ENCODE assay signal across 8 cellular contexts in genomic region chr5:140145818-140146522, GRCh38. TPM values are rescaled to one million over a fixed set of nuclear protein-coding genes. Genes with fewer than 3 reads are reported as not detected.
DNase-seq lines count a peak whose midpoint lies in the region; ATAC-seq and TF ChIP-seq lines count a peak whose summit lies in the region.

No MANE protein-coding gene starts in this region.

- DNase-seq in LHCN-M2 (ENCODE audit: low read depth) (peak; percentile 50), dorsolateral prefrontal cortex (peak in 8 of 10 donors; percentile 31 to 83 (median 58)), left lung (peak; percentile 65 to 94), AML-193 (lab: John Stamatoyannopoulos, UW) (no peak)
- peak; percentile 85 for DNase-seq in activated CD4-positive, alpha-beta T cell treated with anti-CD3 and anti-CD28 coated beads, Interleukin-2, amount 10 ng/mL, durations not matched to agents 24 days and 14 days
- peak; percentile 49 for DNase-seq in stimulated activated CD4-positive, alpha-beta T cell treated with anti-CD3 and anti-CD28 coated beads, Interleukin-1b, Interleukin-23, amount 100 ng/mL, for 48 hours

- H3K36me3 ChIP-seq in left lung: no peaks in the 10 kb centered on the region

- ATAC-seq in GM18909 (IDR thresholded peaks at IDR 0.05; ENCODE audit: poor library complexity, unreplicated experiment) (peak; percentile 75), left lung (peak; percentile 96), GM18858 (IDR thresholded peaks at IDR 0.05; ENCODE audit: unreplicated experiment) (no peak)

- H3K27me3 Mint-ChIP-seq in activated CD4-positive, alpha-beta T cell treated with anti-CD3 and anti-CD28 coated beads, Interleukin-2, amount 10 ng/mL, durations not matched to agents 24 days and 14 days: peaks cover 43% of the 10 kb centered on the region

- H3K27ac ChIP-seq in dorsolateral prefrontal cortex (peak overlapping the region in 4 of 59 donors; percentile 3 to 46 (median 23)), left lung (peak overlapping the region in 1 of 2 donors; percentile 37)

- intact Hi-C loops in activated CD4-positive, alpha-beta T cell treated with anti-CD3 and anti-CD28 coated beads, Interleukin-2, amount 10 ng/mL, durations not matched to agents 24 days and 14 days (cut with micrococcal nuclease): loop anchor here (1.0 to 2.0 kb wide), 2 partner anchors 11 to 31 kb away; partner anchors contain the start of gene PURA
- intact Hi-C loops in dorsolateral prefrontal cortex (cut with DNase I) (no loop called here), left lung (cut with DNase I) (loop anchor here in 1 of 2 donors (5.0 to 10.0 kb wide), 2 partner anchors 69 to 351 kb away; partner anchors contain the start of gene PSD2)

- TF ChIP-seq CTCF in dorsolateral prefrontal cortex (IDR thresholded peaks at IDR 0.05 in 54 of 56, conservative IDR thresholded peaks at IDR 0.05 in 2 of 56; ENCODE audit: low read depth in 1 of 56, partially characterized antibody in 56 of 56) (peak in 55 of 56 donors; percentile 38 to 86 (median 71)), left lung (IDR thresholded peaks at IDR 0.05) (peak; percentile 69 to 91)

- H3K4me1 Mint-ChIP-seq in activated CD4-positive, alpha-beta T cell treated with anti-CD3 and anti-CD28 coated beads, Interleukin-2, amount 10 ng/mL, durations not matched to agents 24 days and 14 days: peaks cover 8% of the 10 kb centered on the region

- H3K36me3 Mint-ChIP-seq in activated CD4-positive, alpha-beta T cell treated with anti-CD3 and anti-CD28 coated beads, Interleukin-2, amount 10 ng/mL, durations not matched to agents 24 days and 14 days (ENCODE audit: low read depth): no peaks in the 10 kb centered on the region

- H3K27me3 ChIP-seq in dorsolateral prefrontal cortex (no peaks in the 10 kb centered on the region), left lung (peaks cover 0 to 31% of the 10 kb centered on the region in 2 donors)

- no peaks in the 10 kb centered on the region for H3K9me3 ChIP-seq in left lung

- peak overlapping the region; percentile 31 to 71 (median 55) for H3K4me3 ChIP-seq in dorsolateral prefrontal cortex
- H3K4me3 ChIP-seq in left lung: peak overlapping the region; percentile 17 to 27

- H3K4me3 Mint-ChIP-seq in activated CD4-positive, alpha-beta T cell treated with anti-CD3 and anti-CD28 coated beads, Interleukin-2, amount 10 ng/mL, durations not matched to agents 24 days and 14 days: no peak overlapping the region

- H3K4me1 ChIP-seq in left lung: peaks cover 12 to 22% of the 10 kb centered on the region in 2 donors

- no peak overlapping the region for H3K27ac Mint-ChIP-seq in activated CD4-positive, alpha-beta T cell treated with anti-CD3 and anti-CD28 coated beads, Interleukin-2, amount 10 ng/mL, durations not matched to agents 24 days and 14 days

- no peaks in the 10 kb centered on the region for H3K9me3 Mint-ChIP-seq in activated CD4-positive, alpha-beta T cell treated with anti-CD3 and anti-CD28 coated beads, Interleukin-2, amount 10 ng/mL, durations not matched to agents 24 days and 14 days

RNA-seq across cellular contexts. Expression of gene IGIP, which starts 20.2 kb away (rescaled TPM):
- total RNA-seq in LHCN-M2 (2014; rRNA removed) (3.1 and 3.4 TPM in 2 replicates), dorsolateral prefrontal cortex (10 to 100 TPM; 44.5 to 79.9 (median 61.8) TPM), left lung (10 to 100 TPM; 11.6 to 13.7 TPM)
- polyA plus RNA-seq in LHCN-M2 (2012): 2.0 TPM
- 2.8 TPM in 2 replicates for total RNA-seq in activated CD4-positive, alpha-beta T cell treated with anti-CD3 and anti-CD28 coated beads, Interleukin-2, amount 10 ng/mL, durations not matched to agents 24 days and 14 days

RNA-seq across cellular contexts. Expression of gene CYSTM1, which starts 29.0 kb away (rescaled TPM):
- total RNA-seq in LHCN-M2 (2014; rRNA removed) (1.0 and 2.6 TPM in 2 replicates), dorsolateral prefrontal cortex (100 to 1,000 TPM in 1 of 120 experiments, 10 to 100 TPM in 119; 28.2 to 110 (median 55.2) TPM), left lung (10 to 100 TPM; 85.2 to 90.4 TPM)
- 10.1 TPM for polyA plus RNA-seq in LHCN-M2 (2012)
- total RNA-seq in activated CD4-positive, alpha-beta T cell treated with anti-CD3 and anti-CD28 coated beads, Interleukin-2, amount 10 ng/mL, durations not matched to agents 24 days and 14 days: 17.2 and 17.3 TPM in 2 replicates

RNA-seq across cellular contexts. Expression of gene PURA, which starts 32.1 kb away (rescaled TPM):
- total RNA-seq in LHCN-M2 (2014; rRNA removed) (8.0 and 9.2 TPM in 2 replicates), dorsolateral prefrontal cortex (100 to 1,000 TPM in 10 of 120 experiments, 10 to 100 TPM in 110; 69.0 to 107 (median 89.1) TPM), left lung (10 to 100 TPM; 25.0 TPM)
- 6.1 TPM for polyA plus RNA-seq in LHCN-M2 (2012)
- 11.1 and 12.0 TPM in 2 replicates for total RNA-seq in activated CD4-positive, alpha-beta T cell treated with anti-CD3 and anti-CD28 coated beads, Interleukin-2, amount 10 ng/mL, durations not matched to agents 24 days and 14 days

Comparison
In these comparisons a context has a peak if more than half of its experiments do, and no peak if none do; other contexts are left out.
1. DNase-seq: peak in LHCN-M2 (single experiment), activated CD4-positive, alpha-beta T cell treated with anti-CD3 and anti-CD28 coated beads, Interleukin-2, amount 10 ng/mL, durations not matched to agents 24 days and 14 days (single experiment), dorsolateral prefrontal cortex (8 of 10), left lung (2 of 2) and stimulated activated CD4-positive, alpha-beta T cell treated with anti-CD3 and anti-CD28 coated beads, Interleukin-1b, Interleukin-23, amount 100 ng/mL, for 48 hours (single experiment); none in AML-193 (0 of 2).